1 cellular context compared by ENCODE assay signal in the genomic region with DNA sequence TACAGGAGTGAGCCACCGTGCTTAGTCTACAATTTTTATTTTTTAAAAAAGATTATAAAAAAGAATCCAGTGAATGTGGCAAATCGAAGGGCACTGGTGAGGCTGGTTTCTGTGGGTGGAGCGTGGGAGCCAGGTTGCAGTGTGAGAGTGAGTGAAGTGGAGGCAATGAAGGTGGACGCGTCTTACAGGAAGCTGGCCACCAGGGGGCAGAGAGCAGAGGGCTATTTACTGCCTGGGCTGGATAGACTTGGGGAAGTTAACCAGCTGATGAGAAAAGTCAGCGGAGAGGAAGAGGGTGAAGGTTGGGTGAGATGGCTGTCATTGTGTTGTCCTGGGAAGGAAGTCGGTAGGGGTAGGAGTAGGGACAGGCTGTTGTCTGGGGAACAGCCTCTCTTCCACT.
TF ChIP-seq lines count a peak whose summit lies in the region.

No MANE protein-coding gene starts in this region.

TF ChIP-seq in GM12878, 131 proteins besides CTCF, POLR2A, EP300 and RAD21 (continued from another document):
- TF ChIP-seq, protein P1, sequence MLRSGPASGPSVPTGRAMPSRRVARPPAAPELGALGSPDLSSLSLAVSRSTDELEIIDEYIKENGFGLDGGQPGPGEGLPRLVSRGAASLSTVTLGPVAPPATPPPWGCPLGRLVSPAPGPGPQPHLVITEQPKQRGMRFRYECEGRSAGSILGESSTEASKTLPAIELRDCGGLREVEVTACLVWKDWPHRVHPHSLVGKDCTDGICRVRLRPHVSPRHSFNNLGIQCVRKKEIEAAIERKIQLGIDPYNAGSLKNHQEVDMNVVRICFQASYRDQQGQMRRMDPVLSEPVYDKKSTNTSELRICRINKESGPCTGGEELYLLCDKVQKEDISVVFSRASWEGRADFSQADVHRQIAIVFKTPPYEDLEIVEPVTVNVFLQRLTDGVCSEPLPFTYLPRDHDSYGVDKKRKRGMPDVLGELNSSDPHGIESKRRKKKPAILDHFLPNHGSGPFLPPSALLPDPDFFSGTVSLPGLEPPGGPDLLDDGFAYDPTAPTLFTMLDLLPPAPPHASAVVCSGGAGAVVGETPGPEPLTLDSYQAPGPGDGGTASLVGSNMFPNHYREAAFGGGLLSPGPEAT (IDR thresholded peaks at IDR 0.05; ENCODE audit: low read depth) = no peak
- TF ChIP-seq, protein P2, sequence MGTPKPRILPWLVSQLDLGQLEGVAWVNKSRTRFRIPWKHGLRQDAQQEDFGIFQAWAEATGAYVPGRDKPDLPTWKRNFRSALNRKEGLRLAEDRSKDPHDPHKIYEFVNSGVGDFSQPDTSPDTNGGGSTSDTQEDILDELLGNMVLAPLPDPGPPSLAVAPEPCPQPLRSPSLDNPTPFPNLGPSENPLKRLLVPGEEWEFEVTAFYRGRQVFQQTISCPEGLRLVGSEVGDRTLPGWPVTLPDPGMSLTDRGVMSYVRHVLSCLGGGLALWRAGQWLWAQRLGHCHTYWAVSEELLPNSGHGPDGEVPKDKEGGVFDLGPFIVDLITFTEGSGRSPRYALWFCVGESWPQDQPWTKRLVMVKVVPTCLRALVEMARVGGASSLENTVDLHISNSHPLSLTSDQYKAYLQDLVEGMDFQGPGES (IDR thresholded peaks at IDR 0.05) = no peak
- TF ChIP-seq ZSCAN29 (IDR thresholded peaks at IDR 0.05) (no peak), RAD51 (IDR thresholded peaks at IDR 0.05) (no peak), ZNF24 (IDR thresholded peaks at IDR 0.05) (no peak), BCL11A (IDR thresholded peaks at IDR 0.05; ENCODE audit: low read depth, low read length) (no peak), SMC3 (IDR thresholded peaks at IDR 0.05; ENCODE audit: borderline replicate concordance, low read length) (peak; percentile 72), YY1 (IDR thresholded peaks at IDR 0.05; ENCODE audit: low read depth, low read length) (0 out of 2 replicates have a peak, but pooled peaks have one; percentile 25), HDAC2 (IDR thresholded peaks at IDR 0.05) (no peak), PAX5 (IDR thresholded peaks at IDR 0.05; ENCODE audit: borderline replicate concordance, low read depth, low read length) (no peak), MEF2B (IDR thresholded peaks at IDR 0.05; ENCODE audit: partially characterized antibody, poor library complexity, severe bottlenecking) (no peak), SMAD1 (IDR thresholded peaks at IDR 0.05; ENCODE audit: low read depth, partially characterized antibody) (no peak)
- TF ChIP-seq, protein P3, sequence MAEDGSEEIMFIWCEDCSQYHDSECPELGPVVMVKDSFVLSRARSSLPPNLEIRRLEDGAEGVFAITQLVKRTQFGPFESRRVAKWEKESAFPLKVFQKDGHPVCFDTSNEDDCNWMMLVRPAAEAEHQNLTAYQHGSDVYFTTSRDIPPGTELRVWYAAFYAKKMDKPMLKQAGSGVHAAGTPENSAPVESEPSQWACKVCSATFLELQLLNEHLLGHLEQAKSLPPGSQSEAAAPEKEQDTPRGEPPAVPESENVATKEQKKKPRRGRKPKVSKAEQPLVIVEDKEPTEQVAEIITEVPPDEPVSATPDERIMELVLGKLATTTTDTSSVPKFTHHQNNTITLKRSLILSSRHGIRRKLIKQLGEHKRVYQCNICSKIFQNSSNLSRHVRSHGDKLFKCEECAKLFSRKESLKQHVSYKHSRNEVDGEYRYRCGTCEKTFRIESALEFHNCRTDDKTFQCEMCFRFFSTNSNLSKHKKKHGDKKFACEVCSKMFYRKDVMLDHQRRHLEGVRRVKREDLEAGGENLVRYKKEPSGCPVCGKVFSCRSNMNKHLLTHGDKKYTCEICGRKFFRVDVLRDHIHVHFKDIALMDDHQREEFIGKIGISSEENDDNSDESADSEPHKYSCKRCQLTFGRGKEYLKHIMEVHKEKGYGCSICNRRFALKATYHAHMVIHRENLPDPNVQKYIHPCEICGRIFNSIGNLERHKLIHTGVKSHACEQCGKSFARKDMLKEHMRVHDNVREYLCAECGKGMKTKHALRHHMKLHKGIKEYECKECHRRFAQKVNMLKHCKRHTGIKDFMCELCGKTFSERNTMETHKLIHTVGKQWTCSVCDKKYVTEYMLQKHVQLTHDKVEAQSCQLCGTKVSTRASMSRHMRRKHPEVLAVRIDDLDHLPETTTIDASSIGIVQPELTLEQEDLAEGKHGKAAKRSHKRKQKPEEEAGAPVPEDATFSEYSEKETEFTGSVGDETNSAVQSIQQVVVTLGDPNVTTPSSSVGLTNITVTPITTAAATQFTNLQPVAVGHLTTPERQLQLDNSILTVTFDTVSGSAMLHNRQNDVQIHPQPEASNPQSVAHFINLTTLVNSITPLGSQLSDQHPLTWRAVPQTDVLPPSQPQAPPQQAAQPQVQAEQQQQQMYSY (CRISPR knock-in tag; IDR thresholded peaks at IDR 0.05) = no peak
- TF ChIP-seq, protein P4, sequence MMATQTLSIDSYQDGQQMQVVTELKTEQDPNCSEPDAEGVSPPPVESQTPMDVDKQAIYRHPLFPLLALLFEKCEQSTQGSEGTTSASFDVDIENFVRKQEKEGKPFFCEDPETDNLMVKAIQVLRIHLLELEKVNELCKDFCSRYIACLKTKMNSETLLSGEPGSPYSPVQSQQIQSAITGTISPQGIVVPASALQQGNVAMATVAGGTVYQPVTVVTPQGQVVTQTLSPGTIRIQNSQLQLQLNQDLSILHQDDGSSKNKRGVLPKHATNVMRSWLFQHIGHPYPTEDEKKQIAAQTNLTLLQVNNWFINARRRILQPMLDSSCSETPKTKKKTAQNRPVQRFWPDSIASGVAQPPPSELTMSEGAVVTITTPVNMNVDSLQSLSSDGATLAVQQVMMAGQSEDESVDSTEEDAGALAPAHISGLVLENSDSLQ (IDR thresholded peaks at IDR 0.05) = no peak
